ENCODE assay signal across 8 cellular contexts in the genomic region with DNA sequence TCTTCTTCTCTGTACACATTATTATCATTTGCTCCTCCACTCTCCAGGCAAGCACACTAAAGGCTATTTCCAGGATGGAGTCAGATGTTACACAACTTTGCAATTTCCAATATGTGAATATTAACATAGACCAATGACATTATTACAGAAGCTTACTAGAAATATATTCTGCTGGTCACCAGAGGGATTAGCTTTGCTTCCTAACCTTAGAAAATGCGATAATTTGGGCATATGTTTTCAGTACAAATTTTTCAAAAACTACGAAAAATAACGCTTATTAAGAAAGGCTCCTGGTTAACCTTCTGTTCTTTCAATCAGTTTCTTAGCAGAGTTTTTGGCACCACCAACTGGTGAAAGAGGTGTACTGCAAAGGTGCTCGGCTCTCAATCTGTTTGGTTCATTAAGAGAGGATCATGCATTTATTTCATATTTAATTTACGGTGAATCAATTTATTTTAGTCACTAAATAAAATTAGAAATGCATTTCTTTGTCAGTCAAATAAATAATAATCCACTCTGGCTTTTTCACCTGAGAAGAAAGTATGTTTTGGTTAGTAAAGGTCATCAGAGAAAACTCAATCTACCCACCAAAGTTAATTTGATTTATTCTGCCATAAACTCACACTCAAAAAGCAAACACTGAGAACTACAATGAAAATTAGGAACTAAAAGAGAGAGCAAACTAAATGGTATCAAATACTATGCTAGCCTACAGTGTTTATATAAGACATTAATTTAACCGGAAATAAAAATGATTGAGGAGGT. TPM values are rescaled to one million over a fixed set of nuclear protein-coding genes. Genes with fewer than 3 reads are reported as not detected.
A peak's percentile ranks its signal among the peaks of the same experiment; 100 is the strongest.
DNase-seq lines count a peak whose midpoint lies in the region; ATAC-seq, FAIRE-seq and TF ChIP-seq lines count a peak whose summit lies in the region.

No MANE protein-coding gene starts in this region.

- no peak overlapping the region for H3K27ac ChIP-seq in endothelial cell of umbilical vein (ENCODE audit: insufficient read depth, low read depth, low read length)
- no peak overlapping the region for H3K27ac ChIP-seq in naive thymus-derived CD4-positive, alpha-beta T cell (ENCODE audit: low read depth, low read length)

- intact Hi-C loops in Calu3 (cut with micrococcal nuclease; ENCODE audit: unreplicated experiment), result loop anchor here (1.0 to 10.0 kb wide), 5 partner anchors 410 to 1250 kb away; no protein-coding TSS in a partner anchor
- intact Hi-C loops in endothelial cell of umbilical vein (cut with micrococcal nuclease), result loop anchor here (1.0 to 10.0 kb wide), 6 partner anchors 498 to 1250 kb away; a partner anchor contains a TSS
- intact Hi-C loops in naive thymus-derived CD4-positive, alpha-beta T cell (cut with micrococcal nuclease), result loop anchor here (1.0 to 10.0 kb wide), 8 partner anchors 150 to 1248 kb away; a partner anchor contains a TSS

- CTCF ChIA-PET in Calu3 (lab: Charles Lee) (no interaction called here), endothelial cell of umbilical vein (lab: Charles Lee) (interaction anchor here (1.2 to 2.2 kb wide), 5 partner anchors 507 to 888 kb away, joined by 3 to 7 read pairs (median 4); no protein-coding TSS in a partner anchor)
- CTCF ChIA-PET in activated CD8-positive, alpha-beta memory T cell treated with anti-CD3 and anti-CD28 coated beads, Interleukin-2, amount 10 ng/mL, durations not matched to agents 7 days and 5 days (lab: Charles Lee), result interaction anchor here (0.7 to 3.9 kb wide), 5 partner anchors 155 to 888 kb away, joined by 3 to 22 read pairs (median 3); no protein-coding TSS in a partner anchor
- CTCF ChIA-PET in naive thymus-derived CD4-positive, alpha-beta T cell (lab: Charles Lee), result interaction anchor here (0.6 to 1.6 kb wide), 8 partner anchors 13 to 888 kb away, joined by 3 to 6 read pairs (median 3); no protein-coding TSS in a partner anchor

- H3K27me3 ChIP-seq in NT2/D1 (ENCODE audit: insufficient read depth, insufficient read length) (no peaks in the 10 kb centered on the region), endothelial cell of umbilical vein (ENCODE audit: control insufficient read depth in 2 of 2, insufficient read depth in 2 of 2, low read length in 2 of 2) (no peaks in the 10 kb centered on the region)
- no peaks in the 10 kb centered on the region for H3K27me3 ChIP-seq in naive thymus-derived CD4-positive, alpha-beta T cell (ENCODE audit: control insufficient read depth in 2 of 2, insufficient read depth in 2 of 2, low read length in 2 of 2)

- H3K4me1 ChIP-seq in NT2/D1 (ENCODE audit: insufficient read depth, insufficient read length), result peaks cover 5% of the 10 kb centered on the region
- no peaks in the 10 kb centered on the region for H3K4me1 ChIP-seq in endothelial cell of umbilical vein (ENCODE audit: control insufficient read depth, extremely low read depth, insufficient read depth, low read length)
- peaks cover 0 to 4% of the 10 kb centered on the region in 2 donors for H3K4me1 ChIP-seq in naive thymus-derived CD4-positive, alpha-beta T cell (ENCODE audit: control insufficient read depth in 2 of 2, insufficient read depth in 2 of 2, low read length in 2 of 2)

- dilution Hi-C loops in endothelial cell of umbilical vein (cut with MboI; ENCODE audit: extremely low pct_ligation_motif_present, low sequenced_read_pairs), result no loop called here

- peak; percentile 56 for DNase-seq in Calu3
- DNase-seq in NT2/D1 (ENCODE audit: low read depth, low spot score), result peak; percentile 18
- peak; percentile 69 for DNase-seq in activated CD8-positive, alpha-beta memory T cell treated with anti-CD3 and anti-CD28 coated beads, Interleukin-2, amount 10 ng/mL, durations not matched to agents 7 days and 5 days
- DNase-seq in endothelial cell of umbilical vein (ENCODE audit: low read depth, low spot score), result peak; percentile 79
- peak in 8 of 9 donors; percentile 22 to 65 (median 50) for DNase-seq in naive thymus-derived CD4-positive, alpha-beta T cell
- peak; percentile 19 to 69 (median 30) for DNase-seq in stimulated activated naive CD4-positive, alpha-beta T cell (lab: John Stamatoyannopoulos, UW)

- FAIRE-seq in endothelial cell of umbilical vein (lab: Jason Lieb, UNC), result peak; percentile 92

- H3K36me3 ChIP-seq in NT2/D1 (ENCODE audit: insufficient read depth, insufficient read length, low read length) (no peaks in the 10 kb centered on the region), endothelial cell of umbilical vein (ENCODE audit: control insufficient read depth in 2 of 2, extremely low read depth in 1 of 2, insufficient read depth in 2 of 2, low read length in 2 of 2) (no peaks in the 10 kb centered on the region)
- H3K36me3 ChIP-seq in naive thymus-derived CD4-positive, alpha-beta T cell (ENCODE audit: control insufficient read depth in 2 of 3, insufficient read depth in 3 of 3, low read length in 3 of 3), result no peaks in the 10 kb centered on the region

- peaks cover 6% of the 10 kb centered on the region for H3K36me3 Mint-ChIP-seq in Calu3 (ENCODE audit: insufficient read depth, unreplicated experiment)
- no peaks in the 10 kb centered on the region for H3K36me3 Mint-ChIP-seq in activated CD8-positive, alpha-beta memory T cell treated with anti-CD3 and anti-CD28 coated beads, Interleukin-2, amount 10 ng/mL, durations not matched to agents 7 days and 5 days
- H3K36me3 Mint-ChIP-seq in naive thymus-derived CD4-positive, alpha-beta T cell, result no peaks in the 10 kb centered on the region

- H3K4me1 Mint-ChIP-seq in Calu3 (ENCODE audit: low read depth, unreplicated experiment), result peaks cover 27% of the 10 kb centered on the region
- H3K4me1 Mint-ChIP-seq in activated CD8-positive, alpha-beta memory T cell treated with anti-CD3 and anti-CD28 coated beads, Interleukin-2, amount 10 ng/mL, durations not matched to agents 7 days and 5 days, result no peaks in the 10 kb centered on the region
- H3K4me1 Mint-ChIP-seq in naive thymus-derived CD4-positive, alpha-beta T cell, result peaks cover 0 to 4% (median 3%) of the 10 kb centered on the region in 7 donors

- no peaks in the 10 kb centered on the region for H3K27me3 Mint-ChIP-seq in Calu3 (ENCODE audit: unreplicated experiment)
- H3K27me3 Mint-ChIP-seq in activated CD8-positive, alpha-beta memory T cell treated with anti-CD3 and anti-CD28 coated beads, Interleukin-2, amount 10 ng/mL, durations not matched to agents 7 days and 5 days, result peaks cover 18% of the 10 kb centered on the region
- H3K27me3 Mint-ChIP-seq in naive thymus-derived CD4-positive, alpha-beta T cell, result peaks cover 0 to 22% (median 11%) of the 10 kb centered on the region in 5 donors

- H3K9me3 ChIP-seq in NT2/D1 (ENCODE audit: insufficient read depth, low read length) (no peaks in the 10 kb centered on the region), endothelial cell of umbilical vein (replicated peaks; ENCODE audit: control insufficient read depth, insufficient read depth, low read length) (no peaks in the 10 kb centered on the region)
- H3K9me3 ChIP-seq in naive thymus-derived CD4-positive, alpha-beta T cell (ENCODE audit: control insufficient read depth in 2 of 3, low read length in 3 of 3), result no peaks in the 10 kb centered on the region

- no peak overlapping the region for H3K27ac Mint-ChIP-seq in Calu3 (ENCODE audit: unreplicated experiment)
- H3K27ac Mint-ChIP-seq in activated CD8-positive, alpha-beta memory T cell treated with anti-CD3 and anti-CD28 coated beads, Interleukin-2, amount 10 ng/mL, durations not matched to agents 7 days and 5 days, result no peak overlapping the region
- H3K27ac Mint-ChIP-seq in naive thymus-derived CD4-positive, alpha-beta T cell, result no peak overlapping the region

- peak overlapping the region; percentile 28 for H3K4me2 ChIP-seq in endothelial cell of umbilical vein (ENCODE audit: insufficient read depth, low read length)

- H3K9me1 ChIP-seq in endothelial cell of umbilical vein (replicated peaks; ENCODE audit: control insufficient read depth, extremely low read depth, insufficient read depth, low read length), result no peaks in the 10 kb centered on the region

- no peak overlapping the region for H3K4me3 Mint-ChIP-seq in Calu3 (ENCODE audit: low read depth, unreplicated experiment)
- no peak overlapping the region for H3K4me3 Mint-ChIP-seq in activated CD8-positive, alpha-beta memory T cell treated with anti-CD3 and anti-CD28 coated beads, Interleukin-2, amount 10 ng/mL, durations not matched to agents 7 days and 5 days
- no peak overlapping the region for H3K4me3 Mint-ChIP-seq in naive thymus-derived CD4-positive, alpha-beta T cell

- H3K9ac ChIP-seq in NT2/D1 (ENCODE audit: insufficient read length, low read depth) (no peak overlapping the region), endothelial cell of umbilical vein (replicated peaks; ENCODE audit: extremely low read depth, insufficient read depth, low read length) (peak overlapping the region; percentile 19)

- no peak for TF ChIP-seq POLR2A in endothelial cell of umbilical vein (IDR thresholded peaks at IDR 0.05; ENCODE audit: low read depth, low read length)

- no peaks in the 10 kb centered on the region for H3K9me3 Mint-ChIP-seq in Calu3 (ENCODE audit: low read depth, unreplicated experiment)
- H3K9me3 Mint-ChIP-seq in activated CD8-positive, alpha-beta memory T cell treated with anti-CD3 and anti-CD28 coated beads, Interleukin-2, amount 10 ng/mL, durations not matched to agents 7 days and 5 days (ENCODE audit: low read depth), result no peaks in the 10 kb centered on the region
- H3K9me3 Mint-ChIP-seq in naive thymus-derived CD4-positive, alpha-beta T cell, result no peaks in the 10 kb centered on the region

- TF ChIP-seq CTCF in Calu3 (IDR thresholded peaks at IDR 0.05; ENCODE audit: unreplicated experiment) (peak; percentile 77), endothelial cell of umbilical vein (IDR thresholded peaks at IDR 0.05; ENCODE audit: extremely low read depth in 1 of 2, insufficient read depth in 1 of 2, low read depth in 1 of 2, low read length in 2 of 2) (peak; percentile 75)

- no peaks in the 10 kb centered on the region for H4K20me1 ChIP-seq in endothelial cell of umbilical vein (replicated peaks; ENCODE audit: control insufficient read depth, extremely low read depth, insufficient read depth, low read length)

- H2AFZ ChIP-seq in endothelial cell of umbilical vein (ENCODE audit: low read depth, low read length), result no peak overlapping the region

- POLR2A ChIA-PET in endothelial cell of umbilical vein (lab: Charles Lee), result no interaction called here
- POLR2A ChIA-PET in naive thymus-derived CD4-positive, alpha-beta T cell (lab: Charles Lee), result no interaction called here

- BruUV-seq in Calu3 (replicated peaks; lab: Mats Ljungman, UMichigan) (no TSS peak), endothelial cell of umbilical vein (replicated peaks; lab: Mats Ljungman, UMichigan) (no TSS peak)

- peak; percentile 77 for ATAC-seq in HG03378 (IDR thresholded peaks at IDR 0.05; ENCODE audit: unreplicated experiment)
- ATAC-seq in activated CD8-positive, alpha-beta memory T cell treated with anti-CD3 and anti-CD28 coated beads, Interleukin-2, amount 10 ng/mL, durations not matched to agents 7 days and 5 days, result no peak
- ATAC-seq in naive thymus-derived CD4-positive, alpha-beta T cell, result peak; percentile 65
- ATAC-seq in HG03280 (IDR thresholded peaks at IDR 0.05; ENCODE audit: unreplicated experiment), result no peak

- H3K79me2 ChIP-seq in endothelial cell of umbilical vein (ENCODE audit: control insufficient read depth, insufficient read depth, low read length), result no peaks in the 10 kb centered on the region

- H3K4me3 ChIP-seq in NT2/D1 (ENCODE audit: insufficient read length, low read depth) (no peak overlapping the region), endothelial cell of umbilical vein (replicated peaks in 1 of 3; ENCODE audit: insufficient read depth in 1 of 3, low read depth in 1 of 3, low read length in 3 of 3) (no peak overlapping the region)
- H3K4me3 ChIP-seq in naive thymus-derived CD4-positive, alpha-beta T cell (ENCODE audit: low read length), result no peak overlapping the region

RNA-seq across cellular contexts. Expression of a gene that starts 39.2 kb away (rescaled TPM):
- total RNA-seq in Calu3 (2022) (23.6 and 29.4 TPM in 2 replicates), endothelial cell of umbilical vein (6.3 and 11.2 TPM in 2 replicates)
- 10 to 100 TPM; 11.3 to 12.4 TPM for total RNA-seq in activated CD8-positive, alpha-beta memory T cell treated with anti-CD3 and anti-CD28 coated beads, Interleukin-2, amount 10 ng/mL, durations not matched to agents 7 days and 5 days
- polyA plus RNA-seq in endothelial cell of umbilical vein, result 2.1 and 2.8 TPM in 2 replicates
- 5.3 and 5.6 TPM in 2 replicates for polyA plus RNA-seq in endothelial cell of umbilical vein (2011; cell fraction: cytosol; rRNA removed)
- 2.5 and 3.5 TPM in 2 replicates for polyA plus RNA-seq in endothelial cell of umbilical vein (2011; cell fraction: nucleus; rRNA removed)
- 7.7 and 13.4 TPM in 2 replicates for polyA plus RNA-seq in endothelial cell of umbilical vein (2012)
- polyA minus RNA-seq in endothelial cell of umbilical vein, result 2.6 and 3.7 TPM in 2 replicates
- 4.5 TPM for polyA minus RNA-seq in endothelial cell of umbilical vein (2011; cell fraction: cytosol; rRNA and poly(A)+ RNA removed)
- polyA minus RNA-seq in endothelial cell of umbilical vein (2011; cell fraction: nucleus; rRNA and poly(A)+ RNA removed), result 2.7 and 7.4 TPM in 2 replicates
- 1 to 10 TPM; 1.2 to 8.5 (median 1.9) TPM for total RNA-seq in naive thymus-derived CD4-positive, alpha-beta T cell
- 1 to 10 TPM; 1.9 to 3.0 TPM for polyA plus RNA-seq in naive thymus-derived CD4-positive, alpha-beta T cell

RNA-seq across cellular contexts. Expression of a gene that starts 40.4 kb away (rescaled TPM):
- total RNA-seq in Calu3 (2022) (24.4 and 29.4 TPM in 2 replicates), endothelial cell of umbilical vein (30.5 and 33.9 TPM in 2 replicates)
- total RNA-seq in activated CD8-positive, alpha-beta memory T cell treated with anti-CD3 and anti-CD28 coated beads, Interleukin-2, amount 10 ng/mL, durations not matched to agents 7 days and 5 days, result 10 to 100 TPM; 83.8 to 90.3 TPM
- polyA plus RNA-seq in endothelial cell of umbilical vein, result 14.1 and 14.2 TPM in 2 replicates
- 22.8 and 23.4 TPM in 2 replicates for polyA plus RNA-seq in endothelial cell of umbilical vein (2011; cell fraction: cytosol; rRNA removed)
- 27.3 and 36.0 TPM in 2 replicates for polyA plus RNA-seq in endothelial cell of umbilical vein (2011; cell fraction: nucleus; rRNA removed)
- 21.0 and 29.7 TPM in 2 replicates for polyA plus RNA-seq in endothelial cell of umbilical vein (2012)
- polyA minus RNA-seq in endothelial cell of umbilical vein, result 22.2 and 30.5 TPM in 2 replicates
- polyA minus RNA-seq in endothelial cell of umbilical vein (2011; cell fraction: cytosol; rRNA and poly(A)+ RNA removed), result 20.2 TPM
- polyA minus RNA-seq in endothelial cell of umbilical vein (2011; cell fraction: nucleus; rRNA and poly(A)+ RNA removed), result 23.9 and 40.0 TPM in 2 replicates
- total RNA-seq in naive thymus-derived CD4-positive, alpha-beta T cell, result 10 to 100 TPM; 61.7 to 69.2 (median 62.3) TPM
- polyA plus RNA-seq in naive thymus-derived CD4-positive, alpha-beta T cell, result 10 to 100 TPM; 39.0 to 50.6 TPM

Comparison
In these comparisons a context has a peak if more than half of its experiments do, and no peak if none do; other contexts are left out.
1. DNase-seq: peak in every context shown above with its lines; median percentile 79 in endothelial cell of umbilical vein; 69 in activated CD8-positive, alpha-beta memory T cell treated with anti-CD3 and anti-CD28 coated beads, Interleukin-2, amount 10 ng/mL, durations not matched to agents 7 days and 5 days; 56 in Calu3; 50 in naive thymus-derived CD4-positive, alpha-beta T cell; 30 in stimulated activated naive CD4-positive, alpha-beta T cell; 18 in NT2/D1.
2. ATAC-seq: peak in HG03378 (single experiment) and naive thymus-derived CD4-positive, alpha-beta T cell (single experiment); none in activated CD8-positive, alpha-beta memory T cell treated with anti-CD3 and anti-CD28 coated beads, Interleukin-2, amount 10 ng/mL, durations not matched to agents 7 days and 5 days (single experiment) and HG03280 (single experiment).